Comparison of ENCODE assay signal across 23 cellular contexts in genomic region chr10:117987242-117987909, GRCh38. TPM values are rescaled to one million over a fixed set of nuclear protein-coding genes. Genes with fewer than 3 reads are reported as not detected.
DNase-seq lines count a peak whose midpoint lies in the region; ATAC-seq, FAIRE-seq and TF ChIP-seq lines count a peak whose summit lies in the region.
"Had no signal": no experiment of that assay in that cellular context is flagged by ENCODE, and none has a peak within 500 bp of the region (broad histone marks: within the 10 kb centered on the region; RNA-seq: fewer than 3 reads in every experiment).

No MANE protein-coding gene starts in this region.

- H3K4me3 ChIP-seq in HepG2 (replicated peaks in 1 of 3; ENCODE audit: insufficient read depth in 1 of 3, low read depth in 2 of 3, low read length in 3 of 3) (no peak overlapping the region), right lobe of liver (no peak overlapping the region), mesendoderm (ENCODE audit: low read length) (no peak overlapping the region)

- ATAC-seq in HepG2: no peak
- ATAC-seq in right lobe of liver: no peak
- no peak for ATAC-seq in WTC11
- ATAC-seq: CD8-positive, alpha-beta T cell had no signal

- H3K79me1 ChIP-seq in mesendoderm (ENCODE audit: low read length): no peaks in the 10 kb centered on the region

- no peak overlapping the region for H4K5ac ChIP-seq in mesendoderm (ENCODE audit: low read length)

- H3K9me3 ChIP-seq in HepG2 (ENCODE audit: low read length) (no peaks in the 10 kb centered on the region), right lobe of liver (no peaks in the 10 kb centered on the region)
- H3K9me3 ChIP-seq: SK-N-SH had no signal

- no peak overlapping the region for H3K4ac ChIP-seq in mesendoderm (ENCODE audit: low read depth, low read length)

- H2AFZ ChIP-seq in HepG2 (ENCODE audit: low read length): no peak overlapping the region

- no TSS peak for BruUV-seq in HepG2 (replicated peaks; lab: Mats Ljungman, UMichigan)

- peaks cover 47% of the 10 kb centered on the region for H3K4me1 Mint-ChIP-seq in WTC11
- no peaks in the 10 kb centered on the region for H3K4me1 Mint-ChIP-seq in activated T-helper 2 cell treated with anti-CD3 and anti-CD28 coated beads, Interferon-gamma antibody, Interleukin-2, Interleukin-4, amounts not matched to agents 10 μg/mL and 5 μg/mL and 100 μg/mL, durations not matched to agents 14 hours and 24 hours and 36 hours (ENCODE audit: low read depth)

- peaks cover 30% of the 10 kb centered on the region for H3K9me3 Mint-ChIP-seq in WTC11
- H3K9me3 Mint-ChIP-seq in activated T-helper 2 cell treated with anti-CD3 and anti-CD28 coated beads, Interferon-gamma antibody, Interleukin-2, Interleukin-4, amounts not matched to agents 10 μg/mL and 5 μg/mL and 100 μg/mL, durations not matched to agents 14 hours and 24 hours and 36 hours: peaks cover 13% of the 10 kb centered on the region

- in situ Hi-C loops in HepG2 (cut with HindIII; ENCODE audit: extremely low pct_ligation_motif_present, low pct_unique_long_range_greater_than_20kb): no loop called here

- H3K79me2 ChIP-seq in HepG2 (ENCODE audit: insufficient read depth, low read length) (no peaks in the 10 kb centered on the region), mesendoderm (ENCODE audit: control insufficient read depth, insufficient read depth, low read length) (no peaks in the 10 kb centered on the region)

- CTCF ChIA-PET in HepG2 (lab: Yijun Ruan, JAX; ENCODE audit: low intra/inter-chr PET ratio, low total read pairs) (no interaction called here), WTC11 (lab: Charles Lee) (interaction anchor here (0.6 kb wide), 1 partner anchor 99 kb away, joined by 3 read pairs; no protein-coding TSS in a partner anchor)

- DNase-seq in HepG2 (ENCODE audit: low spot score) (no peak), right lobe of liver (no peak), WTC11 (ENCODE audit: low spot score) (no peak), frontal cortex (ENCODE audit: low spot score in 2 of 2) (no peak), NCI-H2029 treated with DMSO at 0.1 percent for 48 hours (lab: John Stamatoyannopoulos, UW) (no peak), mesendoderm (no peak), NCI-H1417 treated with DMSO at 0.1 percent for 48 hours (lab: John Stamatoyannopoulos, UW) (no peak)
- no peak for DNase-seq in activated T-helper 2 cell treated with anti-CD3 and anti-CD28 coated beads, Interferon-gamma antibody, Interleukin-2, Interleukin-4, amounts not matched to agents 10 μg/mL and 5 μg/mL and 100 μg/mL, durations not matched to agents 14 hours and 24 hours and 36 hours (ENCODE audit: low spot score)
- DNase-seq: 8988T; AML-193; C1 segment of cervical spinal cord; CD8-positive, alpha-beta T cell; DMS153; GDM1; KBM-7; NCI-H1092 treated with DMSO at 0.1 percent for 48 hours; NCI-H1694 treated with DMSO at 0.1 percent for 48 hours; NCI-H446; NCI-H526; SIG-M5; SK-N-SH had no signal

- no peaks in the 10 kb centered on the region for H4K20me1 ChIP-seq in HepG2 (ENCODE audit: insufficient read depth, low read length)

- no peak overlapping the region for H3K4me3 Mint-ChIP-seq in WTC11
- H3K4me3 Mint-ChIP-seq in activated T-helper 2 cell treated with anti-CD3 and anti-CD28 coated beads, Interferon-gamma antibody, Interleukin-2, Interleukin-4, amounts not matched to agents 10 μg/mL and 5 μg/mL and 100 μg/mL, durations not matched to agents 14 hours and 24 hours and 36 hours (ENCODE audit: low read depth): no peak overlapping the region
- H3K4me3 Mint-ChIP-seq: CD8-positive, alpha-beta T cell had no signal

- no peak overlapping the region for H2AK5ac ChIP-seq in mesendoderm (ENCODE audit: low read length)

- no peak for TF ChIP-seq EP300 in HepG2 (IDR thresholded peaks at IDR 0.05; ENCODE audit: low read depth in 2 of 2, low read length in 2 of 2)
- no peak for TF ChIP-seq EP300 in HepG2 (CRISPR knock-in tag; IDR thresholded peaks at IDR 0.05; ENCODE audit: borderline replicate concordance)

- H3K56ac ChIP-seq in mesendoderm (ENCODE audit: low read length): no peak overlapping the region

- no peak for FAIRE-seq in HepG2 (lab: Jason Lieb, UNC)
- FAIRE-seq in frontal cortex (lab: Jason Lieb, UNC): peak; percentile 96
- FAIRE-seq: H54 had no signal

- H3K9ac ChIP-seq in HepG2 (ENCODE audit: insufficient read depth, low read depth, low read length) (no peak overlapping the region), mesendoderm (ENCODE audit: low read length) (no peak overlapping the region)
- H3K9ac ChIP-seq: SK-N-SH had no signal

- H3K36me3 ChIP-seq in HepG2 (replicated peaks in 1 of 2; ENCODE audit: control insufficient read depth in 1 of 2, insufficient read depth in 2 of 2, low read length in 2 of 2) (no peaks in the 10 kb centered on the region), right lobe of liver (no peaks in the 10 kb centered on the region), mesendoderm (ENCODE audit: control insufficient read depth, insufficient read depth, low read length) (no peaks in the 10 kb centered on the region)

- no peak overlapping the region for H3K4me2 ChIP-seq in HepG2 (ENCODE audit: low read depth, low read length)
- no peak overlapping the region for H3K4me2 ChIP-seq in mesendoderm (ENCODE audit: low read length)
- H3K4me2 ChIP-seq: SK-N-SH had no signal

- H3K27ac ChIP-seq in HepG2 (ENCODE audit: extremely low read length, insufficient read depth, low read length): no peak overlapping the region
- H3K27ac ChIP-seq in right lobe of liver: no peak overlapping the region
- H3K27ac ChIP-seq in mesendoderm (ENCODE audit: low read depth, low read length): no peak overlapping the region
- H3K27ac ChIP-seq: RWPE1 had no signal

- intact Hi-C loops in HepG2 (cut with micrococcal nuclease; ENCODE audit: unreplicated experiment) (no loop called here), right lobe of liver (cut with DNase I) (no loop called here)
- intact Hi-C loops in activated T-helper 2 cell treated with anti-CD3 and anti-CD28 coated beads, Interferon-gamma antibody, Interleukin-2, Interleukin-4, amounts not matched to agents 10 μg/mL and 5 μg/mL and 100 μg/mL, durations not matched to agents 14 hours and 24 hours and 36 hours (cut with micrococcal nuclease): no loop called here

- H4K8ac ChIP-seq in mesendoderm (ENCODE audit: low read depth, low read length): no peak overlapping the region

- H2BK120ac ChIP-seq in mesendoderm (ENCODE audit: low read depth, low read length): no peak overlapping the region

- TF ChIP-seq RAD21 in HepG2 (CRISPR knock-in tag; IDR thresholded peaks at IDR 0.05): no peak

- H3K27ac Mint-ChIP-seq in WTC11: no peak overlapping the region
- no peak overlapping the region for H3K27ac Mint-ChIP-seq in activated T-helper 2 cell treated with anti-CD3 and anti-CD28 coated beads, Interferon-gamma antibody, Interleukin-2, Interleukin-4, amounts not matched to agents 10 μg/mL and 5 μg/mL and 100 μg/mL, durations not matched to agents 14 hours and 24 hours and 36 hours
- H3K27ac Mint-ChIP-seq: CD8-positive, alpha-beta T cell had no signal

- POLR2A ChIA-PET in HepG2 (lab: Yijun Ruan, JAX) (no interaction called here), WTC11 (lab: Charles Lee) (no interaction called here)

- TF ChIP-seq CTCF in HepG2 (CRISPR knock-in tag; IDR thresholded peaks at IDR 0.05) (no peak), right lobe of liver (IDR thresholded peaks at IDR 0.05) (no peak), WTC11 (IDR thresholded peaks at IDR 0.05) (no peak)

- H3K18ac ChIP-seq in mesendoderm (ENCODE audit: low read length): no peak overlapping the region

- H3K36me3 Mint-ChIP-seq in WTC11: peaks cover 17% of the 10 kb centered on the region
- no peaks in the 10 kb centered on the region for H3K36me3 Mint-ChIP-seq in activated T-helper 2 cell treated with anti-CD3 and anti-CD28 coated beads, Interferon-gamma antibody, Interleukin-2, Interleukin-4, amounts not matched to agents 10 μg/mL and 5 μg/mL and 100 μg/mL, durations not matched to agents 14 hours and 24 hours and 36 hours (ENCODE audit: low read depth)
- H3K36me3 Mint-ChIP-seq: CD8-positive, alpha-beta T cell had no signal

- H3K27me3 ChIP-seq in HepG2 (ENCODE audit: control insufficient read depth in 1 of 2, insufficient read depth in 2 of 2, low read length in 2 of 2): no peaks in the 10 kb centered on the region
- no peaks in the 10 kb centered on the region for H3K27me3 ChIP-seq in right lobe of liver
- no peaks in the 10 kb centered on the region for H3K27me3 ChIP-seq in mesendoderm (ENCODE audit: insufficient read depth, low read length, poor library complexity)

- H3K23ac ChIP-seq in mesendoderm (ENCODE audit: low read length): no peak overlapping the region

- H2BK15ac ChIP-seq in mesendoderm (replicated peaks; ENCODE audit: low read depth): no peak overlapping the region

- H3K27me3 Mint-ChIP-seq in WTC11 (ENCODE audit: low read depth): no peaks in the 10 kb centered on the region; the same call in 1 of the 2 replicates
- peaks cover 5% of the 10 kb centered on the region for H3K27me3 Mint-ChIP-seq in activated T-helper 2 cell treated with anti-CD3 and anti-CD28 coated beads, Interferon-gamma antibody, Interleukin-2, Interleukin-4, amounts not matched to agents 10 μg/mL and 5 μg/mL and 100 μg/mL, durations not matched to agents 14 hours and 24 hours and 36 hours (ENCODE audit: low read depth)

- H3K4me1 ChIP-seq in HepG2 (ENCODE audit: insufficient read depth, low read length) (no peaks in the 10 kb centered on the region; the same call in 1 of the 2 replicates), right lobe of liver (no peaks in the 10 kb centered on the region), mesendoderm (ENCODE audit: control insufficient read depth, low read depth, low read length) (no peaks in the 10 kb centered on the region)

- TF ChIP-seq POLR2A in HepG2 (IDR thresholded peaks at IDR 0.05; ENCODE audit: insufficient read depth in 1 of 2, low read depth in 2 of 2, low read length in 2 of 2): no peak
- TF ChIP-seq POLR2A in right lobe of liver (IDR thresholded peaks at IDR 0.05): no peak

- no peak overlapping the region for H2BK5ac ChIP-seq in mesendoderm (ENCODE audit: low read length)

RNA-seq across cellular contexts. Expression of gene RAB11FIP2, which starts 59.4 kb away (rescaled TPM):
- total RNA-seq in HepG2 (2016; rRNA removed; fragmentation: Illumina TruSeq; extraction: Trizol): 13.0 and 14.6 TPM in 2 replicates
- total RNA-seq in HepG2 (2016; cell fraction: cytosol; rRNA removed; fragmentation: Illumina TruSeq; extraction: Trizol; ENCODE audit: low read depth): 5.5 and 6.4 TPM in 2 replicates
- 10.3 and 10.8 TPM in 2 replicates for total RNA-seq in HepG2 (2016; cell fraction: insoluble cytoplasmic fraction; rRNA removed; fragmentation: Illumina TruSeq; extraction: Trizol)
- total RNA-seq in HepG2 (2016; cell fraction: membrane; rRNA removed; fragmentation: Illumina TruSeq; extraction: Trizol): 9.4 and 11.7 TPM in 2 replicates
- 25.8 and 26.1 TPM in 2 replicates for total RNA-seq in HepG2 (2016; cell fraction: nucleus; rRNA removed; fragmentation: Illumina TruSeq; extraction: Trizol)
- polyA plus RNA-seq in HepG2 (2011; rRNA removed): 3.5 and 4.7 TPM in 2 replicates
- polyA plus RNA-seq in HepG2 (2011; cell fraction: cytosol; rRNA removed): 1.2 and 2.2 TPM in 2 replicates
- 1.9 and 3.3 TPM in 2 replicates for polyA plus RNA-seq in HepG2 (2011; cell fraction: nucleus; rRNA removed)
- 4.5 and 4.8 TPM in 2 replicates for polyA plus RNA-seq in HepG2 (2012)
- polyA plus RNA-seq in HepG2 (2016; cell fraction: cytosol; fragmentation: Illumina TruSeq; extraction: Trizol; ENCODE audit: low read depth): 0.17 and 0.28 TPM in 2 replicates
- 7.7 and 7.8 TPM in 2 replicates for polyA plus RNA-seq in HepG2 (2016; cell fraction: insoluble cytoplasmic fraction; fragmentation: Illumina TruSeq; extraction: Trizol; ENCODE audit: low read depth)
- polyA plus RNA-seq in HepG2 (2016; cell fraction: membrane; fragmentation: Illumina TruSeq; extraction: Trizol; ENCODE audit: low read depth): 1.8 and 2.2 TPM in 2 replicates
- 8.7 and 13.1 TPM in 2 replicates for polyA plus RNA-seq in HepG2 (2016; cell fraction: nucleus; fragmentation: Illumina TruSeq; extraction: Trizol; ENCODE audit: insufficient read depth, low read depth)
- polyA minus RNA-seq in HepG2 (2011; rRNA and poly(A)+ RNA removed; ENCODE audit: low replicate concordance): 1.3 and 5.5 TPM in 2 replicates
- polyA minus RNA-seq in HepG2 (2011; cell fraction: cytosol; rRNA and poly(A)+ RNA removed): 5.5 and 6.7 TPM in 2 replicates
- polyA minus RNA-seq in HepG2 (2011; cell fraction: nucleus; rRNA and poly(A)+ RNA removed): 31.2 and 39.4 TPM in 2 replicates
- 10 to 100 TPM in 1 of 6 experiments, 1 to 10 TPM in 5; 5.3 to 14.3 (median 6.9) TPM for total RNA-seq in right lobe of liver
- total RNA-seq in WTC11 (2021): 11.2 to 12.2 TPM (median 11.6 TPM) in 3 replicates
- total RNA-seq in frontal cortex: 46.9 TPM
- 11.2 and 13.8 TPM in 2 replicates for total RNA-seq in activated T-helper 2 cell treated with anti-CD3 and anti-CD28 coated beads, Interferon-gamma antibody, Interleukin-2, Interleukin-4, amounts not matched to agents 10 μg/mL and 5 μg/mL and 100 μg/mL, durations not matched to agents 14 hours and 24 hours and 36 hours
- polyA plus RNA-seq in mesendoderm (2013, experiment 1 of 2): 15.5 TPM
- polyA plus RNA-seq in mesendoderm (2013, experiment 2 of 2): 15.8 TPM
